16 cellular contexts compared by ENCODE assay signal in the genomic region with DNA sequence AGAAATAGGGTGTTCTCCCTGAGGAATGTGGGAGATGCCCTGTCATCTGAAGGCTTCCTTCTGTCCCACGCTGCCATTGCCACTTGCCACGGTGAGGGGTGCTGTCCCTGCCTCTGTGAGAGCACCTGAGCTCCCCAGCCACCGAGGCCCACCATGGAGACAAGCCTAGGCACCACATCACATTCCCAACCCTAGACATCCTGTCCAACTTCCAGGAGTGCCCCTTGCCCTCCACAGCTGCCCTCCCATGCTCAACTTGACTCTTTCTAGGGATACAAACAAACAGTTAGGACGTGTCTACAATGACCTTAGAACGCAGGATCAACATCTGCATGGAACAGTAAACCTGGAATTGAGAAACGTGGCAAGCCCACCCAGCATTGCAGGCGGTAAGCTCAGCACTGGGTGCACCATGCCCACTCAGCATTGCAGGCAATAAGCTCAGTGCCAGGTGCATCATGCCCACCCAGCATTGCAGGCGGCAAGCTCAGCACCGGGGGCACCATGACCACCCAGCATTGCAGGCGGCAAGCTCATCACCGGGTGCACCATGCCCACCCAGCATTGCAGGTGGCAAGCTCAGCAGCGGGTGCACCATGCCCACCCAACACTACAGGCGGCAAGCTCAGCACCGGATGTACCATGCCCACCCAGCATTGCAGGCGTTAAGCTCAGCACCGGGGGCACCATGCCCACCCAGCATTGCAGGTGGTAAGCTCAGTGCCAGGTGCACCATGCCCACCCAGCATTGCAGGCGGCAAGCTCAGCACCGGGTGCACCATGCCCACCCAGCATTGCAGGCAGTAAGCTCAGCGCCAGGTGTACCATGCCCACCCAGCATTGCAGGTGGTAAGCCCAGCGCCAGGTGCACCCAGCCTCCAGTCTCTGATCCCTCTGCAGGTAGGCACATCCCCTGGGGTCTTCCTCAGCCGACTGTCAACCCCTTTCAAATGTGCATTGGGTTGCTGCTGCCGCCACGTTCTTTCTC.
A peak's percentile ranks its signal among the peaks of the same experiment; 100 is the strongest.
DNase-seq lines count a peak whose midpoint lies in the region; ATAC-seq and TF ChIP-seq lines count a peak whose summit lies in the region.
"Had no signal": no experiment of that assay in that cellular context is flagged by ENCODE, and none has a peak within 500 bp of the region (broad histone marks: within the 10 kb centered on the region; RNA-seq: fewer than 3 reads in every experiment).

No MANE protein-coding gene starts in this region.

- no peak overlapping the region for H3K27ac Mint-ChIP-seq in glutamatergic neuron (ENCODE audit: unreplicated experiment)
- H3K27ac Mint-ChIP-seq: CD4-positive, alpha-beta T cell; HFFc6 had no signal

- no peak overlapping the region for H2AFZ ChIP-seq in mesenchymal stem cell (ENCODE audit: low read depth, low read length)

- H2BK5ac ChIP-seq in mesenchymal stem cell (ENCODE audit: low read depth, low read length, poor library complexity, severe bottlenecking): no peak overlapping the region

- no peaks in the 10 kb centered on the region for H3K4me1 ChIP-seq in spleen
- H3K4me1 ChIP-seq in mesenchymal stem cell (ENCODE audit: control insufficient read depth, insufficient read depth, low read depth, low read length): no peaks in the 10 kb centered on the region
- H3K4me1 ChIP-seq: Caco-2 had no signal

- H4K8ac ChIP-seq in mesenchymal stem cell (ENCODE audit: low read length): no peak overlapping the region

- TF ChIP-seq POLR2A in spleen (IDR thresholded peaks at IDR 0.05): no peak
- TF ChIP-seq POLR2A in GM18505 (IDR thresholded peaks at IDR 0.05; ENCODE audit: borderline replicate concordance, extremely low read depth, insufficient read depth, insufficient read length): no peak

- peaks cover 0 to 13% (median 2%) of the 10 kb centered on the region in 8 donors for H3K9me3 ChIP-seq in spleen
- H3K9me3 ChIP-seq in mesenchymal stem cell (ENCODE audit: control insufficient read depth, low read length): peaks cover 9% of the 10 kb centered on the region
- H3K9me3 ChIP-seq: Caco-2 had no signal

- no peak overlapping the region for H3K4me2 ChIP-seq in mesenchymal stem cell (ENCODE audit: low read length, poor library complexity, severe bottlenecking)

- H3K36me3 Mint-ChIP-seq in glutamatergic neuron (ENCODE audit: unreplicated experiment): peaks cover 8% of the 10 kb centered on the region

- H3K23ac ChIP-seq in mesenchymal stem cell (ENCODE audit: low read length in 2 of 2): no peak overlapping the region

- intact Hi-C loops in spleen (cut with DNase I; ENCODE audit: low total_unique reads): no loop called here

- no peak overlapping the region for H3K9ac ChIP-seq in mesenchymal stem cell (ENCODE audit: low read length)

- peaks cover 0 to 29% (median 0%) of the 10 kb centered on the region in 7 donors for H3K27me3 ChIP-seq in spleen (replicated peaks in 1 of 7)
- H3K27me3 ChIP-seq in mesenchymal stem cell (ENCODE audit: control insufficient read depth in 1 of 2, insufficient read depth in 1 of 2, low read length in 2 of 2): no peaks in the 10 kb centered on the region

- no peak overlapping the region for H4K91ac ChIP-seq in mesenchymal stem cell (ENCODE audit: low read length)

- TF ChIP-seq CTCF in spleen (IDR thresholded peaks at IDR 0.05 in 8 of 11, conservative IDR thresholded peaks at IDR 0.05 in 3 of 11): no peak
- TF ChIP-seq CTCF in glutamatergic neuron (IDR thresholded peaks at IDR 0.05; ENCODE audit: partially characterized antibody, unreplicated experiment): no peak

- H3K9me3 Mint-ChIP-seq in glutamatergic neuron (ENCODE audit: unreplicated experiment): peaks cover 6% of the 10 kb centered on the region
- H3K9me3 Mint-ChIP-seq: CD4-positive, alpha-beta T cell had no signal

- peaks cover 4% of the 10 kb centered on the region for H3K27me3 Mint-ChIP-seq in glutamatergic neuron (ENCODE audit: unreplicated experiment)

- no peak overlapping the region for H2BK15ac ChIP-seq in mesenchymal stem cell (ENCODE audit: low read depth, poor library complexity, severe bottlenecking)

- no peak overlapping the region for H3K4ac ChIP-seq in mesenchymal stem cell (ENCODE audit: low read depth in 1 of 2, low read length in 2 of 2)

- no peak overlapping the region for H2BK12ac ChIP-seq in mesenchymal stem cell (ENCODE audit: low read length in 2 of 2)

- no peak overlapping the region for H3K4me3 ChIP-seq in spleen
- H3K4me3 ChIP-seq in mesenchymal stem cell (ENCODE audit: insufficient read depth in 1 of 2, low read depth in 1 of 2, low read length in 2 of 2): no peak overlapping the region

- H3K36me3 ChIP-seq in spleen (no peaks in the 10 kb centered on the region), mesenchymal stem cell (ENCODE audit: control insufficient read depth in 1 of 2, insufficient read depth in 2 of 2, low read depth in 1 of 2, low read length in 2 of 2) (no peaks in the 10 kb centered on the region)

- H2AK5ac ChIP-seq in mesenchymal stem cell (ENCODE audit: low read length, severe bottlenecking): no peak overlapping the region

- no peaks in the 10 kb centered on the region for H3K4me1 Mint-ChIP-seq in glutamatergic neuron (ENCODE audit: low read depth, unreplicated experiment)

- H3K79me1 ChIP-seq in mesenchymal stem cell (replicated peaks; ENCODE audit: low read length, poor library complexity, severe bottlenecking): no peaks in the 10 kb centered on the region

- H3K14ac ChIP-seq in mesenchymal stem cell (ENCODE audit: low read length in 2 of 2): no peak overlapping the region

- no peak for ATAC-seq in GM18505 (IDR thresholded peaks at IDR 0.05; ENCODE audit: unreplicated experiment)
- ATAC-seq: HCT116 had no signal

- no peak overlapping the region for H2BK120ac ChIP-seq in mesenchymal stem cell (ENCODE audit: low read depth, low read length)

- 68 to 87% (median 86%) methylated on average over 12 to 23 of the region's 23 CpGs for WGBS in spleen, 5 donors
- WGBS in mesenchymal stem cell: 77% methylated on average over 23 of the region's 23 CpGs

- H3K27ac ChIP-seq in spleen: no peak overlapping the region
- no peak overlapping the region for H3K27ac ChIP-seq in mesenchymal stem cell (ENCODE audit: low read length, poor library complexity, severe bottlenecking)
- H3K27ac ChIP-seq: C4-2B, HL-60 had no signal

- DNase-seq in iPS-NIHi7 (ENCODE audit: extremely low spot score): peak; percentile 2
- DNase-seq in mesenteric fat pad (ENCODE audit: low spot score): peak; percentile 81
- DNase-seq in spleen: peak; percentile 41
- no peak for DNase-seq in glutamatergic neuron
- DNase-seq in mesenchymal stem cell: no peak
- DNase-seq: ACHN; AML-193; Caco-2; CD4-positive, alpha-beta T cell; GOT3; H7; HFFc6 had no signal

- no peak overlapping the region for H3K18ac ChIP-seq in mesenchymal stem cell (ENCODE audit: low read depth in 1 of 2, low read length in 2 of 2)

- no peak overlapping the region for H3K4me3 Mint-ChIP-seq in glutamatergic neuron (ENCODE audit: unreplicated experiment)
- H3K4me3 Mint-ChIP-seq: CD4-positive, alpha-beta T cell; HFFc6 had no signal

Comparison
In these comparisons a context has a peak if more than half of its experiments do, and no peak if none do; other contexts are left out.
1. DNase-seq: peak in iPS-NIHi7 (single experiment), mesenteric fat pad (single experiment) and spleen (single experiment); none in glutamatergic neuron (single experiment) and mesenchymal stem cell (single experiment).